1 cellular context compared by ENCODE assay signal in the genomic region with DNA sequence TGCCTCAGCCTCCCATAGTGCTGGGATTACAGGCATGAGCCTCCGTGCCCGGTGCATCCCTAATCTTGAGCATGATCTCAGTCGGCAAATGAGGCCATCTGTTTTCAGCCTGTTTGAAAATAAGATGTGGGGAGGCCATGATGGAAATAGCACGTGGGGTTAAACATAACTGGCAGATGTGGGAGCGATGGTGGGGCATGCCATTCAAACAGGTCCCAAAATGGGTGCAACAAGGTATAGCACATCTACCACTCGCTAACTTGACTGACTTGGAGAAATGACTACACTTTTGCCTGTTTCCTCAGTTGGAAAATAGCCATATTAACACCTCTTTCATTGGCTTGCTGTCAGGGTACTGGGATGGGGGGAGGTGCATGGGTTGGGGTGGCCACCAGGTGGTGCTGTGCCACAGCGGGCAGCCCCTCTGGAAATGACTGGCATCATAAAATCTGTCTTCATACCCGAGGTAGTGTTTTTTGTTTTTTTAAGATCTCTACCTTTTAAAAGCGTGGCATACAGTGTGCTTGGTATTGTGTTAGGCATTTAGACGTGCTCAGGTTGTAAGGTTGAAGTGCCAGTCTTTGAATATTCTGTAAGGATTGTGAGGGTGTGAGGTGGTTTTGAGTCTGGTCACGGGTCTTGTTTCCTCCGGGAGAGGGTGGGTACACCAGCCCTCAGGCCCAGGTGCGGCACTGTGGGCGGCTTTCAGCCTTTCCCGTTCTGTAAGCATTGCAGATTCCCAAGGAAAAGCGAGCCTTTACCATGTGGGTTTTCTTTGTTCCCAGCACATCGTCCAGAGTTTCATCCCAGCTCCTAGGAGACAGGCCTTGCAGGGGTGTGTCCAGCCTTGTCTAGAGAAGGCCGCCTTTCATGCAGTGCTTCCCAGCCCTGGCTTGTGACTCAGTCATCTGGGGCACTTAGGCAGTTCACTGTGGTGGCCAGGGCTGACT.
TF ChIP-seq lines count a peak whose summit lies in the region.

No MANE protein-coding gene starts in this region.

TF ChIP-seq in HepG2, 621 proteins besides CTCF, POLR2A, EP300 and RAD21 (continued from another document and continues in another):
- TF ChIP-seq, protein P1, sequence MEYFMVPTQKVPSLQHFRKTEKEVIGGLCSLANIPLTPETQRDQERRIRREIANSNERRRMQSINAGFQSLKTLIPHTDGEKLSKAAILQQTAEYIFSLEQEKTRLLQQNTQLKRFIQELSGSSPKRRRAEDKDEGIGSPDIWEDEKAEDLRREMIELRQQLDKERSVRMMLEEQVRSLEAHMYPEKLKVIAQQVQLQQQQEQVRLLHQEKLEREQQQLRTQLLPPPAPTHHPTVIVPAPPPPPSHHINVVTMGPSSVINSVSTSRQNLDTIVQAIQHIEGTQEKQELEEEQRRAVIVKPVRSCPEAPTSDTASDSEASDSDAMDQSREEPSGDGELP (IDR thresholded peaks at IDR 0.05; ENCODE audit: borderline replicate concordance, low read depth), result no peak
- TF ChIP-seq, protein P2, sequence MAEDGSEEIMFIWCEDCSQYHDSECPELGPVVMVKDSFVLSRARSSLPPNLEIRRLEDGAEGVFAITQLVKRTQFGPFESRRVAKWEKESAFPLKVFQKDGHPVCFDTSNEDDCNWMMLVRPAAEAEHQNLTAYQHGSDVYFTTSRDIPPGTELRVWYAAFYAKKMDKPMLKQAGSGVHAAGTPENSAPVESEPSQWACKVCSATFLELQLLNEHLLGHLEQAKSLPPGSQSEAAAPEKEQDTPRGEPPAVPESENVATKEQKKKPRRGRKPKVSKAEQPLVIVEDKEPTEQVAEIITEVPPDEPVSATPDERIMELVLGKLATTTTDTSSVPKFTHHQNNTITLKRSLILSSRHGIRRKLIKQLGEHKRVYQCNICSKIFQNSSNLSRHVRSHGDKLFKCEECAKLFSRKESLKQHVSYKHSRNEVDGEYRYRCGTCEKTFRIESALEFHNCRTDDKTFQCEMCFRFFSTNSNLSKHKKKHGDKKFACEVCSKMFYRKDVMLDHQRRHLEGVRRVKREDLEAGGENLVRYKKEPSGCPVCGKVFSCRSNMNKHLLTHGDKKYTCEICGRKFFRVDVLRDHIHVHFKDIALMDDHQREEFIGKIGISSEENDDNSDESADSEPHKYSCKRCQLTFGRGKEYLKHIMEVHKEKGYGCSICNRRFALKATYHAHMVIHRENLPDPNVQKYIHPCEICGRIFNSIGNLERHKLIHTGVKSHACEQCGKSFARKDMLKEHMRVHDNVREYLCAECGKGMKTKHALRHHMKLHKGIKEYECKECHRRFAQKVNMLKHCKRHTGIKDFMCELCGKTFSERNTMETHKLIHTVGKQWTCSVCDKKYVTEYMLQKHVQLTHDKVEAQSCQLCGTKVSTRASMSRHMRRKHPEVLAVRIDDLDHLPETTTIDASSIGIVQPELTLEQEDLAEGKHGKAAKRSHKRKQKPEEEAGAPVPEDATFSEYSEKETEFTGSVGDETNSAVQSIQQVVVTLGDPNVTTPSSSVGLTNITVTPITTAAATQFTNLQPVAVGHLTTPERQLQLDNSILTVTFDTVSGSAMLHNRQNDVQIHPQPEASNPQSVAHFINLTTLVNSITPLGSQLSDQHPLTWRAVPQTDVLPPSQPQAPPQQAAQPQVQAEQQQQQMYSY (CRISPR knock-in tag; IDR thresholded peaks at IDR 0.05), result no peak
- no peak; the same call in 1 of the 2 replicates for TF ChIP-seq SMAD1 (CRISPR knock-in tag; IDR thresholded peaks at IDR 0.05; ENCODE audit: borderline replicate concordance, low read depth)
- TF ChIP-seq ZNF460 (CRISPR knock-in tag; IDR thresholded peaks at IDR 0.05; ENCODE audit: borderline replicate concordance), result no peak
- TF ChIP-seq, protein P3, sequence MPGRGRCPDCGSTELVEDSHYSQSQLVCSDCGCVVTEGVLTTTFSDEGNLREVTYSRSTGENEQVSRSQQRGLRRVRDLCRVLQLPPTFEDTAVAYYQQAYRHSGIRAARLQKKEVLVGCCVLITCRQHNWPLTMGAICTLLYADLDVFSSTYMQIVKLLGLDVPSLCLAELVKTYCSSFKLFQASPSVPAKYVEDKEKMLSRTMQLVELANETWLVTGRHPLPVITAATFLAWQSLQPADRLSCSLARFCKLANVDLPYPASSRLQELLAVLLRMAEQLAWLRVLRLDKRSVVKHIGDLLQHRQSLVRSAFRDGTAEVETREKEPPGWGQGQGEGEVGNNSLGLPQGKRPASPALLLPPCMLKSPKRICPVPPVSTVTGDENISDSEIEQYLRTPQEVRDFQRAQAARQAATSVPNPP (CRISPR knock-in tag; IDR thresholded peaks at IDR 0.05), result no peak
- TF ChIP-seq, protein P4, sequence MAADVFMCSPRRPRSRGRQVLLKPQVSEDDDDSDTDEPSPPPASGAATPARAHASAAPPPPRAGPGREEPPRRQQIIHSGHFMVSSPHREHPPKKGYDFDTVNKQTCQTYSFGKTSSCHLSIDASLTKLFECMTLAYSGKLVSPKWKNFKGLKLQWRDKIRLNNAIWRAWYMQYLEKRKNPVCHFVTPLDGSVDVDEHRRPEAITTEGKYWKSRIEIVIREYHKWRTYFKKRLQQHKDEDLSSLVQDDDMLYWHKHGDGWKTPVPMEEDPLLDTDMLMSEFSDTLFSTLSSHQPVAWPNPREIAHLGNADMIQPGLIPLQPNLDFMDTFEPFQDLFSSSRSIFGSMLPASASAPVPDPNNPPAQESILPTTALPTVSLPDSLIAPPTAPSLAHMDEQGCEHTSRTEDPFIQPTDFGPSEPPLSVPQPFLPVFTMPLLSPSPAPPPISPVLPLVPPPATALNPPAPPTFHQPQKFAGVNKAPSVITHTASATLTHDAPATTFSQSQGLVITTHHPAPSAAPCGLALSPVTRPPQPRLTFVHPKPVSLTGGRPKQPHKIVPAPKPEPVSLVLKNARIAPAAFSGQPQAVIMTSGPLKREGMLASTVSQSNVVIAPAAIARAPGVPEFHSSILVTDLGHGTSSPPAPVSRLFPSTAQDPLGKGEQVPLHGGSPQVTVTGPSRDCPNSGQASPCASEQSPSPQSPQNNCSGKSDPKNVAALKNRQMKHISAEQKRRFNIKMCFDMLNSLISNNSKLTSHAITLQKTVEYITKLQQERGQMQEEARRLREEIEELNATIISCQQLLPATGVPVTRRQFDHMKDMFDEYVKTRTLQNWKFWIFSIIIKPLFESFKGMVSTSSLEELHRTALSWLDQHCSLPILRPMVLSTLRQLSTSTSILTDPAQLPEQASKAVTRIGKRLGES (CRISPR knock-in tag; IDR thresholded peaks at IDR 0.05; ENCODE audit: borderline replicate concordance), result no peak
- TF ChIP-seq SSRP1 (CRISPR knock-in tag; IDR thresholded peaks at IDR 0.05), result peak; percentile 95
- no peak for TF ChIP-seq HNRNPLL (IDR thresholded peaks at IDR 0.05; ENCODE audit: low read depth, low read length, poor library complexity, severe bottlenecking)
- no peak for TF ChIP-seq HNRNPUL1 (IDR thresholded peaks at IDR 0.05; ENCODE audit: low read depth, low read length)
- TF ChIP-seq ZNF780A (CRISPR knock-in tag; IDR thresholded peaks at IDR 0.05), result no peak
- no peak for TF ChIP-seq REL (CRISPR knock-in tag; conservative IDR thresholded peaks at IDR 0.05)
- TF ChIP-seq ZNF549 (CRISPR knock-in tag; IDR thresholded peaks at IDR 0.05), result no peak
- TF ChIP-seq ZNF501 (CRISPR knock-in tag; IDR thresholded peaks at IDR 0.05), result peak; percentile 62; the same call in 1 of the 2 replicates
- peak; percentile 24; the same call in 1 of the 2 replicates for TF ChIP-seq CREM (IDR thresholded peaks at IDR 0.05)
- TF ChIP-seq CREM (CRISPR knock-in tag; IDR thresholded peaks at IDR 0.05), result no peak
- no peak for TF ChIP-seq IRX3 (CRISPR knock-in tag; IDR thresholded peaks at IDR 0.05; ENCODE audit: borderline replicate concordance, low read depth)
- TF ChIP-seq RFX1 (IDR thresholded peaks at IDR 0.05), result no peak
- TF ChIP-seq POLR2AphosphoS2 (IDR thresholded peaks at IDR 0.05; ENCODE audit: low read depth, low read length), result peak; percentile 98
- TF ChIP-seq ZNF33A (CRISPR knock-in tag; IDR thresholded peaks at IDR 0.05; ENCODE audit: borderline replicate concordance), result no peak
- no peak for TF ChIP-seq HMG20A (CRISPR knock-in tag; IDR thresholded peaks at IDR 0.05; ENCODE audit: borderline replicate concordance)
- no peak for TF ChIP-seq BCL6 (CRISPR knock-in tag; IDR thresholded peaks at IDR 0.05)
- TF ChIP-seq ISL2 (CRISPR knock-in tag; IDR thresholded peaks at IDR 0.05), result no peak
- no peak for TF ChIP-seq ZNF7 (CRISPR knock-in tag; IDR thresholded peaks at IDR 0.05)
- TF ChIP-seq ZNF30 (CRISPR knock-in tag; IDR thresholded peaks at IDR 0.05), result no peak
- TF ChIP-seq PCBP1 (IDR thresholded peaks at IDR 0.05; ENCODE audit: borderline replicate concordance, low read depth, low read length), result no peak
- TF ChIP-seq, protein P5, sequence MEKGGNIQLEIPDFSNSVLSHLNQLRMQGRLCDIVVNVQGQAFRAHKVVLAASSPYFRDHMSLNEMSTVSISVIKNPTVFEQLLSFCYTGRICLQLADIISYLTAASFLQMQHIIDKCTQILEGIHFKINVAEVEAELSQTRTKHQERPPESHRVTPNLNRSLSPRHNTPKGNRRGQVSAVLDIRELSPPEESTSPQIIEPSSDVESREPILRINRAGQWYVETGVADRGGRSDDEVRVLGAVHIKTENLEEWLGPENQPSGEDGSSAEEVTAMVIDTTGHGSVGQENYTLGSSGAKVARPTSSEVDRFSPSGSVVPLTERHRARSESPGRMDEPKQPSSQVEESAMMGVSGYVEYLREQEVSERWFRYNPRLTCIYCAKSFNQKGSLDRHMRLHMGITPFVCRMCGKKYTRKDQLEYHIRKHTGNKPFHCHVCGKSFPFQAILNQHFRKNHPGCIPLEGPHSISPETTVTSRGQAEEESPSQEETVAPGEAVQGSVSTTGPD (CRISPR knock-in tag; IDR thresholded peaks at IDR 0.05), result no peak
- TF ChIP-seq, protein P6, sequence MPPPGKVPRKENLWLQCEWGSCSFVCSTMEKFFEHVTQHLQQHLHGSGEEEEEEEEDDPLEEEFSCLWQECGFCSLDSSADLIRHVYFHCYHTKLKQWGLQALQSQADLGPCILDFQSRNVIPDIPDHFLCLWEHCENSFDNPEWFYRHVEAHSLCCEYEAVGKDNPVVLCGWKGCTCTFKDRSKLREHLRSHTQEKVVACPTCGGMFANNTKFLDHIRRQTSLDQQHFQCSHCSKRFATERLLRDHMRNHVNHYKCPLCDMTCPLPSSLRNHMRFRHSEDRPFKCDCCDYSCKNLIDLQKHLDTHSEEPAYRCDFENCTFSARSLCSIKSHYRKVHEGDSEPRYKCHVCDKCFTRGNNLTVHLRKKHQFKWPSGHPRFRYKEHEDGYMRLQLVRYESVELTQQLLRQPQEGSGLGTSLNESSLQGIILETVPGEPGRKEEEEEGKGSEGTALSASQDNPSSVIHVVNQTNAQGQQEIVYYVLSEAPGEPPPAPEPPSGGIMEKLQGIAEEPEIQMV (CRISPR knock-in tag; IDR thresholded peaks at IDR 0.05; ENCODE audit: low read depth), result no peak
- no peak for TF ChIP-seq ZFP36L2 (CRISPR knock-in tag; IDR thresholded peaks at IDR 0.05)
- TF ChIP-seq, protein P7, sequence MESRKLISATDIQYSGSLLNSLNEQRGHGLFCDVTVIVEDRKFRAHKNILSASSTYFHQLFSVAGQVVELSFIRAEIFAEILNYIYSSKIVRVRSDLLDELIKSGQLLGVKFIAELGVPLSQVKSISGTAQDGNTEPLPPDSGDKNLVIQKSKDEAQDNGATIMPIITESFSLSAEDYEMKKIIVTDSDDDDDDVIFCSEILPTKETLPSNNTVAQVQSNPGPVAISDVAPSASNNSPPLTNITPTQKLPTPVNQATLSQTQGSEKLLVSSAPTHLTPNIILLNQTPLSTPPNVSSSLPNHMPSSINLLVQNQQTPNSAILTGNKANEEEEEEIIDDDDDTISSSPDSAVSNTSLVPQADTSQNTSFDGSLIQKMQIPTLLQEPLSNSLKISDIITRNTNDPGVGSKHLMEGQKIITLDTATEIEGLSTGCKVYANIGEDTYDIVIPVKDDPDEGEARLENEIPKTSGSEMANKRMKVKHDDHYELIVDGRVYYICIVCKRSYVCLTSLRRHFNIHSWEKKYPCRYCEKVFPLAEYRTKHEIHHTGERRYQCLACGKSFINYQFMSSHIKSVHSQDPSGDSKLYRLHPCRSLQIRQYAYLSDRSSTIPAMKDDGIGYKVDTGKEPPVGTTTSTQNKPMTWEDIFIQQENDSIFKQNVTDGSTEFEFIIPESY (CRISPR knock-in tag; IDR thresholded peaks at IDR 0.05), result 0 out of 2 replicates have a peak, but pooled peaks have one; percentile 39
- TF ChIP-seq, protein P8, sequence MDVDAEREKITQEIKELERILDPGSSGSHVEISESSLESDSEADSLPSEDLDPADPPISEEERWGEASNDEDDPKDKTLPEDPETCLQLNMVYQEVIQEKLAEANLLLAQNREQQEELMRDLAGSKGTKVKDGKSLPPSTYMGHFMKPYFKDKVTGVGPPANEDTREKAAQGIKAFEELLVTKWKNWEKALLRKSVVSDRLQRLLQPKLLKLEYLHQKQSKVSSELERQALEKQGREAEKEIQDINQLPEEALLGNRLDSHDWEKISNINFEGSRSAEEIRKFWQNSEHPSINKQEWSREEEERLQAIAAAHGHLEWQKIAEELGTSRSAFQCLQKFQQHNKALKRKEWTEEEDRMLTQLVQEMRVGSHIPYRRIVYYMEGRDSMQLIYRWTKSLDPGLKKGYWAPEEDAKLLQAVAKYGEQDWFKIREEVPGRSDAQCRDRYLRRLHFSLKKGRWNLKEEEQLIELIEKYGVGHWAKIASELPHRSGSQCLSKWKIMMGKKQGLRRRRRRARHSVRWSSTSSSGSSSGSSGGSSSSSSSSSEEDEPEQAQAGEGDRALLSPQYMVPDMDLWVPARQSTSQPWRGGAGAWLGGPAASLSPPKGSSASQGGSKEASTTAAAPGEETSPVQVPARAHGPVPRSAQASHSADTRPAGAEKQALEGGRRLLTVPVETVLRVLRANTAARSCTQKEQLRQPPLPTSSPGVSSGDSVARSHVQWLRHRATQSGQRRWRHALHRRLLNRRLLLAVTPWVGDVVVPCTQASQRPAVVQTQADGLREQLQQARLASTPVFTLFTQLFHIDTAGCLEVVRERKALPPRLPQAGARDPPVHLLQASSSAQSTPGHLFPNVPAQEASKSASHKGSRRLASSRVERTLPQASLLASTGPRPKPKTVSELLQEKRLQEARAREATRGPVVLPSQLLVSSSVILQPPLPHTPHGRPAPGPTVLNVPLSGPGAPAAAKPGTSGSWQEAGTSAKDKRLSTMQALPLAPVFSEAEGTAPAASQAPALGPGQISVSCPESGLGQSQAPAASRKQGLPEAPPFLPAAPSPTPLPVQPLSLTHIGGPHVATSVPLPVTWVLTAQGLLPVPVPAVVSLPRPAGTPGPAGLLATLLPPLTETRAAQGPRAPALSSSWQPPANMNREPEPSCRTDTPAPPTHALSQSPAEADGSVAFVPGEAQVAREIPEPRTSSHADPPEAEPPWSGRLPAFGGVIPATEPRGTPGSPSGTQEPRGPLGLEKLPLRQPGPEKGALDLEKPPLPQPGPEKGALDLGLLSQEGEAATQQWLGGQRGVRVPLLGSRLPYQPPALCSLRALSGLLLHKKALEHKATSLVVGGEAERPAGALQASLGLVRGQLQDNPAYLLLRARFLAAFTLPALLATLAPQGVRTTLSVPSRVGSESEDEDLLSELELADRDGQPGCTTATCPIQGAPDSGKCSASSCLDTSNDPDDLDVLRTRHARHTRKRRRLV (CRISPR knock-in tag; IDR thresholded peaks at IDR 0.05), result no peak
- no peak for TF ChIP-seq ZNF577 (CRISPR knock-in tag; IDR thresholded peaks at IDR 0.05; ENCODE audit: borderline replicate concordance, low read depth)
- no peak for TF ChIP-seq KLF13 (CRISPR knock-in tag; IDR thresholded peaks at IDR 0.05)
- no peak for TF ChIP-seq ZNF292 (CRISPR knock-in tag; IDR thresholded peaks at IDR 0.05; ENCODE audit: borderline replicate concordance, low read depth)
- TF ChIP-seq, protein P9, sequence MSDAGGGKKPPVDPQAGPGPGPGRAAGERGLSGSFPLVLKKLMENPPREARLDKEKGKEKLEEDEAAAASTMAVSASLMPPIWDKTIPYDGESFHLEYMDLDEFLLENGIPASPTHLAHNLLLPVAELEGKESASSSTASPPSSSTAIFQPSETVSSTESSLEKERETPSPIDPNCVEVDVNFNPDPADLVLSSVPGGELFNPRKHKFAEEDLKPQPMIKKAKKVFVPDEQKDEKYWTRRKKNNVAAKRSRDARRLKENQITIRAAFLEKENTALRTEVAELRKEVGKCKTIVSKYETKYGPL (CRISPR knock-in tag; IDR thresholded peaks at IDR 0.05), result no peak
- TF ChIP-seq MZF1 (CRISPR knock-in tag; IDR thresholded peaks at IDR 0.05; ENCODE audit: borderline replicate concordance), result no peak
- TF ChIP-seq CC2D1A (CRISPR knock-in tag; IDR thresholded peaks at IDR 0.05), result no peak
